In the genomic region with DNA sequence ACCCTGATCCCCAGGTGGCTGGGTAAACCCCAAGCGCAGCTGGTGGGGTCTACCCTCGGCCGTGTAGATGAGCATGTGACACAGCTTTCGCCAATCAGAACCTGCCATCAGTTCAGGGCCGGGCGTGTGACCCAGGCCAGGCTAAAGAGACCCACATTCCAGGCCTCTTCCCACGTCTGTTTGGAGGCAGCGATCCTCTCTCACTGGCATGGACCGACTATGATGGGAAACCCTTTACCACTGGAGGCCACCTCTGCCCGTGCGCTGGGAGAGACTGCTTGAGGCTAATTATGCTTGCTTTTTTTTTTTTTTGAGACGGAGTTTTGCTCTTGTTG, we compare ENCODE assay signal across 28 cellular contexts.
"Had no signal": no experiment of that assay in that cellular context is flagged by ENCODE, and none has a peak within 500 bp of the region (broad histone marks: within the 10 kb centered on the region; RNA-seq: fewer than 3 reads in every experiment).

No MANE protein-coding gene starts in this region.

- H3K27ac Mint-ChIP-seq: endodermal cell, memory B cell, mesothelial cell of epicardium, naive B cell, nephron, neural progenitor cell had no signal

- H3K36me3 ChIP-seq: neural progenitor cell had no signal

- H3K4me3 Mint-ChIP-seq: endodermal cell; memory B cell; mesothelial cell of epicardium; naive B cell; nephron; neural progenitor cell; stimulated activated naive CD8-positive, alpha-beta T cell treated with anti-CD3 and anti-CD28 coated beads, Interleukin-15, amount 100 ng/mL, for 72 hours had no signal

- H3K4me1 Mint-ChIP-seq: endodermal cell, mesothelial cell of epicardium, nephron, neural progenitor cell had no signal

- DNase-seq: cerebellar nuclear complex; cortex of kidney; effector CD4-positive, alpha-beta T cell; foreskin fibroblast; gastrocnemius medialis; hypothalamus; immature natural killer cell; mucosa of descending colon; naive B cell; nucleus accumbens; stimulated activated naive CD4-positive, alpha-beta T cell; stimulated activated naive CD8-positive, alpha-beta T cell treated with anti-CD3 and anti-CD28 coated beads, Interleukin-15, amount 100 ng/mL, for 72 hours; thyroid gland; trophoblast cell had no signal

- H3K27me3 Mint-ChIP-seq: memory B cell; naive B cell; stimulated activated naive CD8-positive, alpha-beta T cell treated with anti-CD3 and anti-CD28 coated beads, Interleukin-15, amount 100 ng/mL, for 72 hours had no signal

- H3K27ac ChIP-seq: epithelial cell of prostate, gastrocnemius medialis, neural progenitor cell, prostate gland, right atrium auricular region, skin epidermis, spleen, thyroid gland, vagina had no signal

- H2AFZ ChIP-seq: neural progenitor cell had no signal

- H3K4me2 ChIP-seq: neural progenitor cell had no signal

- ATAC-seq: esophagus mucosa; gastrocnemius medialis; mucosa of descending colon; stimulated activated naive CD8-positive, alpha-beta T cell treated with anti-CD3 and anti-CD28 coated beads, Interleukin-15, amount 100 ng/mL, for 72 hours had no signal

- H3K9ac ChIP-seq: neural progenitor cell had no signal

- H3K4me3 ChIP-seq: dorsolateral prefrontal cortex, gastrocnemius medialis, lung, mucosa of descending colon, neural progenitor cell, prostate gland, right atrium auricular region, skin epidermis, spleen, thyroid gland, vagina had no signal

- H3K4me1 ChIP-seq: gastrocnemius medialis, neural progenitor cell, prostate gland, right atrium auricular region, spleen, thyroid gland, vagina had no signal

- H3K9me3 ChIP-seq: gastrocnemius medialis, mucosa of descending colon, prostate gland, right atrium auricular region, thyroid gland, vagina had no signal

- H3K9me3 Mint-ChIP-seq: immature natural killer cell; memory B cell; stimulated activated naive CD8-positive, alpha-beta T cell treated with anti-CD3 and anti-CD28 coated beads, Interleukin-15, amount 100 ng/mL, for 72 hours had no signal

- H3K27me3 ChIP-seq: dorsolateral prefrontal cortex, gastrocnemius medialis, neural progenitor cell, right atrium auricular region, spleen, thyroid gland, vagina had no signal
